Comparison of ENCODE assay signal across 13 cellular contexts in genomic region chr17:66272699-66273390, GRCh38. TPM values are rescaled to one million over a fixed set of nuclear protein-coding genes. Genes with fewer than 3 reads are reported as not detected.
DNase-seq lines count a peak whose midpoint lies in the region; ATAC-seq, FAIRE-seq and TF ChIP-seq lines count a peak whose summit lies in the region.
"Had no signal": no experiment of that assay in that cellular context is flagged by ENCODE, and none has a peak within 500 bp of the region (broad histone marks: within the 10 kb centered on the region; RNA-seq: fewer than 3 reads in every experiment).

No MANE protein-coding gene starts in this region.

- peak overlapping the region; percentile 29; the same call in 1 of the 2 replicates for H3K4me2 ChIP-seq in K562 (ENCODE audit: insufficient read depth, low read length)

- no peaks in the 10 kb centered on the region for H3K9me3 Mint-ChIP-seq in activated CD8-positive, alpha-beta T cell treated with anti-CD3 and anti-CD28 coated beads for 36 hours

- TF ChIP-seq EP300 in K562 (IDR thresholded peaks at IDR 0.05; ENCODE audit: low read length) = peak; percentile 45; the same call in 1 of the 2 replicates

- DNase-seq in AG08395 (ENCODE audit: low spot score) (peak; percentile 73), HTR-8/SVneo (ENCODE audit: insufficient read length, low spot score) (peak; percentile 78), K562 (ENCODE audit: extremely low read depth in 1 of 4, low spot score in 3 of 4) (peak; percentile 46 to 66 (median 54)), lung (ENCODE audit: low spot score) (no peak), posterior vena cava (ENCODE audit: low spot score) (no peak)
- DNase-seq in activated CD8-positive, alpha-beta T cell treated with anti-CD3 and anti-CD28 coated beads for 36 hours = no peak
- DNase-seq: activated T-cell treated with anti-CD3 and anti-CD28 coated beads for 4 hours, caudate nucleus, heart right ventricle, Kasumi-1, NCI-H526 had no signal

- TF ChIP-seq CTCF in K562 (IDR thresholded peaks at IDR 0.05 in 2 of 3, conservative IDR thresholded peaks at IDR 0.05 in 1 of 3; ENCODE audit: insufficient read depth in 2 of 3, low read depth in 1 of 3, low read length in 3 of 3) = no peak
- TF ChIP-seq CTCF in lung (IDR thresholded peaks at IDR 0.05; ENCODE audit: control extremely low read depth, extremely low read depth) = no peak
- no peak for TF ChIP-seq CTCF in activated CD8-positive, alpha-beta T cell treated with anti-CD3 and anti-CD28 coated beads for 36 hours (IDR thresholded peaks at IDR 0.05)

- no peak overlapping the region for H3K27ac Mint-ChIP-seq in activated CD8-positive, alpha-beta T cell treated with anti-CD3 and anti-CD28 coated beads for 36 hours

- H3K9me3 ChIP-seq in K562 (replicated peaks; ENCODE audit: control insufficient read depth, insufficient read depth, low read depth, low read length) = no peaks in the 10 kb centered on the region
- peaks cover 0 to 4% of the 10 kb centered on the region in 2 donors for H3K9me3 ChIP-seq in lung (ENCODE audit: control insufficient read depth in 2 of 2, insufficient read depth in 1 of 2, low read length in 1 of 2)

- ATAC-seq in K562 (peak; percentile 52; the same call in 2 of the 3 replicates), lung (ENCODE audit: insufficient read depth, low FRiP score) (peak; percentile 35), HG02678 (IDR thresholded peaks at IDR 0.05; ENCODE audit: unreplicated experiment) (no peak), HG03354 (IDR thresholded peaks at IDR 0.05; ENCODE audit: poor library complexity, severe bottlenecking, unreplicated experiment) (no peak)
- no peak for ATAC-seq in activated CD8-positive, alpha-beta T cell treated with anti-CD3 and anti-CD28 coated beads for 36 hours

- no peak for TF ChIP-seq POLR2A in K562 (conservative IDR thresholded peaks at IDR 0.05)

- no peak for TF ChIP-seq RAD21 in K562 (CRISPR knock-in tag; conservative IDR thresholded peaks at IDR 0.05 in 1 of 2, IDR thresholded peaks at IDR 0.05 in 1 of 2)

- H3K4me3 ChIP-seq in K562 = no peak overlapping the region
- no peak overlapping the region for H3K4me3 ChIP-seq in lung
- H3K4me3 ChIP-seq: heart right ventricle had no signal

- CTCF ChIA-PET in K562 (lab: Yijun Ruan, JAX; ENCODE audit: low intra/inter-chr PET ratio) = no interaction called here
- CTCF ChIA-PET in activated CD8-positive, alpha-beta T cell treated with anti-CD3 and anti-CD28 coated beads for 36 hours (lab: Charles Lee) = no interaction called here

- 8% methylated on average over 6 of the region's 6 CpGs for WGBS in K562 (ENCODE audit: insufficient coverage, low coverage, missing lambda C conversion rate)
- 53 to 72% methylated on average over 6 of the region's 6 CpGs for WGBS in lung, 2 donors

- H3K4me1 ChIP-seq in K562 (replicated peaks in 1 of 2; ENCODE audit: control insufficient read depth in 2 of 2, insufficient read depth in 2 of 2, low read length in 2 of 2) = peaks cover 0 to 22% of the 10 kb centered on the region in 2 experiments; a peak in 4 of 5 replicates
- peaks cover 3 to 4% of the 10 kb centered on the region in 2 donors for H3K4me1 ChIP-seq in lung (ENCODE audit: control insufficient read depth in 2 of 2, insufficient read depth in 2 of 2, low read length in 2 of 2)

- H3K27me3 Mint-ChIP-seq in activated CD8-positive, alpha-beta T cell treated with anti-CD3 and anti-CD28 coated beads for 36 hours = no peaks in the 10 kb centered on the region

- peaks cover 2% of the 10 kb centered on the region; the same call in 1 of the 2 replicates for H4K20me1 ChIP-seq in K562 (replicated peaks; ENCODE audit: control insufficient read depth, insufficient read depth, low read length)

- no peaks in the 10 kb centered on the region for H3K36me3 Mint-ChIP-seq in activated CD8-positive, alpha-beta T cell treated with anti-CD3 and anti-CD28 coated beads for 36 hours (ENCODE audit: low read depth)

- H3K4me1 Mint-ChIP-seq in activated CD8-positive, alpha-beta T cell treated with anti-CD3 and anti-CD28 coated beads for 36 hours (ENCODE audit: low read depth) = peaks cover 4% of the 10 kb centered on the region

- H3K4me3 Mint-ChIP-seq in activated CD8-positive, alpha-beta T cell treated with anti-CD3 and anti-CD28 coated beads for 36 hours = no peak overlapping the region

- no peak overlapping the region for H2AFZ ChIP-seq in K562 (ENCODE audit: low read depth, low read length)

- in situ Hi-C loops in K562 (cut with MboI) = no loop called here

- no peaks in the 10 kb centered on the region for H3K79me2 ChIP-seq in K562 (ENCODE audit: control insufficient read depth, insufficient read depth, low read length)

- FAIRE-seq in HTR-8/SVneo (lab: Jason Lieb, UNC) (no peak), K562 (lab: Jason Lieb, UNC) (no peak)

- POLR2A ChIA-PET in K562 (lab: Yijun Ruan, JAX) = interaction anchor here (0.6 to 0.9 kb wide), 2 partner anchors 31 to 1217 kb away, joined by 3 read pairs; no protein-coding TSS in a partner anchor
- POLR2A ChIA-PET in activated CD8-positive, alpha-beta T cell treated with anti-CD3 and anti-CD28 coated beads for 36 hours (lab: Charles Lee) = no interaction called here

- H3K9me1 ChIP-seq in K562 (ENCODE audit: control insufficient read depth, insufficient read depth, low read length) = no peaks in the 10 kb centered on the region

- peak overlapping the region in 1 of 2 experiments; percentile 29; a peak in 1 of 4 replicates for H3K9ac ChIP-seq in K562 (ENCODE audit: insufficient read depth in 1 of 2, low read depth in 2 of 2, low read length in 2 of 2)

- H3K36me3 ChIP-seq in K562 (ENCODE audit: control insufficient read depth, insufficient read depth, low read length) (no peaks in the 10 kb centered on the region), lung (ENCODE audit: control insufficient read depth in 2 of 2, insufficient read depth in 2 of 2, low read length in 2 of 2) (no peaks in the 10 kb centered on the region)
- H3K36me3 ChIP-seq: heart right ventricle had no signal

- H3K27ac ChIP-seq in K562 (ENCODE audit: extremely low read depth, low read depth, low read length) = no peak overlapping the region
- H3K27ac ChIP-seq in lung (ENCODE audit: low read depth in 1 of 2, low read length in 1 of 2) = no peak overlapping the region
- H3K27ac ChIP-seq: heart right ventricle had no signal

- peaks cover 0 to 2% of the 10 kb centered on the region in 2 experiments; a peak in 2 of 5 replicates for H3K27me3 ChIP-seq in K562 (ENCODE audit: control insufficient read depth in 2 of 2, insufficient read depth in 2 of 2, low read length in 2 of 2)
- no peaks in the 10 kb centered on the region for H3K27me3 ChIP-seq in lung (ENCODE audit: control insufficient read depth, insufficient read depth)
- H3K27me3 ChIP-seq: heart right ventricle had no signal

- BruUV-seq in K562 (replicated peaks; lab: Mats Ljungman, UMichigan) = no TSS peak

- intact Hi-C loops in K562 (cut with micrococcal nuclease) = no loop called here
- intact Hi-C loops in activated CD8-positive, alpha-beta T cell treated with anti-CD3 and anti-CD28 coated beads for 36 hours (cut with micrococcal nuclease) = no loop called here
- intact Hi-C loops in posterior vena cava (cut with DNase I) = no loop called here

TF ChIP-seq in K562, 482 proteins besides CTCF, POLR2A, EP300 and RAD21 (continues in another document):
- peak; percentile 59; the same call in 1 of the 2 replicates for TF ChIP-seq SMARCC2 (IDR thresholded peaks at IDR 0.05; ENCODE audit: low read depth)

RNA-seq across cellular contexts. Expression of gene PRKCA, which starts 29.6 kb away (rescaled TPM):
- total RNA-seq in K562 (2011; cell fraction: chromatin; rRNA removed; ENCODE audit: low replicate concordance) = 104 and 117 TPM in 2 replicates
- 43.2 and 50.5 TPM in 2 replicates for total RNA-seq in K562 (2011; cell fraction: nucleolus; rRNA removed)
- 62.3 and 84.4 TPM in 2 replicates for total RNA-seq in K562 (2011; cell fraction: nucleoplasm; rRNA removed)
- total RNA-seq in K562 (2014; rRNA removed) = 9.5 and 11.3 TPM in 2 replicates
- 17.8 and 20.1 TPM in 2 replicates for total RNA-seq in K562 (2014; rRNA removed; fragmentation: Illumina TruSeq; extraction: Trizol)
- 17.8 and 20.9 TPM in 2 replicates for total RNA-seq in K562 (2015; rRNA removed; fragmentation: Illumina TruSeq; extraction: Trizol)
- 30.4 and 33.0 TPM in 2 replicates for total RNA-seq in K562 (2021)
- 24.1 and 25.9 TPM in 2 replicates for polyA plus RNA-seq in K562 (2011; rRNA removed)
- 12.7 and 19.8 TPM in 2 replicates for polyA plus RNA-seq in K562 (2011; cell fraction: cytosol; rRNA removed)
- 19.9 and 25.4 TPM in 2 replicates for polyA plus RNA-seq in K562 (2011; cell fraction: nucleus; rRNA removed)
- polyA plus RNA-seq in K562 (2012) = 15.4 and 18.6 TPM in 2 replicates
- 18.1 and 19.5 TPM in 2 replicates for polyA plus RNA-seq in K562 (2014; fragmentation: Illumina TruSeq; extraction: Trizol)
- polyA plus RNA-seq in K562 (2014; fragmentation: Nextera tagmentation; extraction: Ambion mirVana) = 1 to 10 TPM; 3.2 to 5.3 TPM
- polyA plus RNA-seq in K562 (2014; rRNA removed) = 11.6 and 12.5 TPM in 2 replicates
- polyA minus RNA-seq in K562 (2011; rRNA and poly(A)+ RNA removed) = 41.9 and 45.2 TPM in 2 replicates
- 20.5 and 22.4 TPM in 2 replicates for polyA minus RNA-seq in K562 (2011; cell fraction: cytosol; rRNA and poly(A)+ RNA removed)
- 33.0 and 46.7 TPM in 2 replicates for polyA minus RNA-seq in K562 (2011; cell fraction: nucleus; rRNA and poly(A)+ RNA removed)
- 10 to 100 TPM; 22.5 to 34.8 TPM for total RNA-seq in lung
- 1 to 10 TPM; 3.4 to 5.2 TPM for polyA plus RNA-seq in lung
- 10 to 100 TPM; 84.4 to 87.9 TPM for total RNA-seq in activated CD8-positive, alpha-beta T cell treated with anti-CD3 and anti-CD28 coated beads for 36 hours
- total RNA-seq in posterior vena cava = 10 to 100 TPM; 10.9 to 12.4 TPM

RNA-seq across cellular contexts. Expression of gene APOH, which starts 43.6 kb away (rescaled TPM):
- not detected in 2 replicates for total RNA-seq in K562 (2011; cell fraction: chromatin; rRNA removed; ENCODE audit: low replicate concordance)
- not detected in 2 replicates for total RNA-seq in K562 (2011; cell fraction: nucleolus; rRNA removed)
- total RNA-seq in K562 (2011; cell fraction: nucleoplasm; rRNA removed) = not detected in 2 replicates
- not detected in 2 replicates for total RNA-seq in K562 (2014; rRNA removed)
- total RNA-seq in K562 (2014; rRNA removed; fragmentation: Illumina TruSeq; extraction: Trizol) = not detected in 2 replicates
- total RNA-seq in K562 (2015; rRNA removed; fragmentation: Illumina TruSeq; extraction: Trizol) = not detected in 2 replicates
- total RNA-seq in K562 (2021) = 1.1 and 1.2 TPM in 2 replicates
- not detected in 2 replicates for polyA plus RNA-seq in K562 (2011; rRNA removed)
- not detected in 2 replicates for polyA plus RNA-seq in K562 (2011; cell fraction: cytosol; rRNA removed)
- not detected in 2 replicates for polyA plus RNA-seq in K562 (2011; cell fraction: nucleus; rRNA removed)
- not detected in 2 replicates for polyA plus RNA-seq in K562 (2012)
- polyA plus RNA-seq in K562 (2014; fragmentation: Illumina TruSeq; extraction: Trizol) = not detected in 2 replicates
- polyA plus RNA-seq in K562 (2014; fragmentation: Nextera tagmentation; extraction: Ambion mirVana) = not detected
- polyA plus RNA-seq in K562 (2014; rRNA removed) = not detected in 2 replicates
- not detected in 2 replicates for polyA minus RNA-seq in K562 (2011; rRNA and poly(A)+ RNA removed)
- 5.0 TPM in 1 of 2 replicates, not detected in the other for polyA minus RNA-seq in K562 (2011; cell fraction: cytosol; rRNA and poly(A)+ RNA removed)
- polyA minus RNA-seq in K562 (2011; cell fraction: nucleus; rRNA and poly(A)+ RNA removed) = not detected in 2 replicates
- 1 to 10 TPM; 3.9 to 5.6 TPM for total RNA-seq in lung
- 10 to 100 TPM in 1 of 2 donors, under 1 TPM in 1; 0.39 to 15.4 TPM for polyA plus RNA-seq in lung
- not detected for total RNA-seq in activated CD8-positive, alpha-beta T cell treated with anti-CD3 and anti-CD28 coated beads for 36 hours
- total RNA-seq in posterior vena cava = under 1 TPM in 1 of 2 donors, not detected in 1; 0.56 TPM
- polyA plus RNA-seq: heart right ventricle had no signal

Comparison
In these comparisons a context has a peak if more than half of its experiments do, and no peak if none do; other contexts are left out.
1. DNase-seq: peak in AG08395 (single experiment), HTR-8/SVneo (single experiment) and K562 (4 of 4); none in lung (single experiment), activated CD8-positive, alpha-beta T cell treated with anti-CD3 and anti-CD28 coated beads for 36 hours (single experiment) and posterior vena cava (single experiment).
2. ATAC-seq: peak in K562 (single experiment) and lung (single experiment); none in HG02678 (single experiment), activated CD8-positive, alpha-beta T cell treated with anti-CD3 and anti-CD28 coated beads for 36 hours (single experiment) and HG03354 (single experiment).